In the genomic region with DNA sequence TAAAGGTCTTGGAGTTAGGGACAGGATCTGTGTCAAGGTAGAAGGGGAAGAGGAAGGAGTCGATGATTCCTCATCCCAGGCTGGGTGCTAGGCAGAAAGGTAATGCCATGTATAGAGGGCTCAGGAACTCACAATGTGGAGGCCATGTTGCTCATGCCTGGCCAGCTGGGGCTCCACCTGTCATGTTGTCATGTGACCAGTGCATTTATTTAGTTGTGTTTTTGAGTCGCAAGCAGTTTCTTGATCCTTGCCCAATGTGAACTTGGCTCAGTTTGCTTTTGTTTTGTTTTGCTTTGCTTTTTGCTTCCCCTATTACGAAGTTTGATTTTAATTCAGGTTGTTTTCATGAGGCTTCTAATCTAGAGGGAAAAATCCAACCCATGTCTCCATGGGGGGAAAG, we compare ENCODE assay signal across 1 cellular context.
TF ChIP-seq lines count a peak whose summit lies in the region.

No MANE protein-coding gene starts in this region.

TF ChIP-seq in GM23338, 12 proteins besides CTCF, POLR2A, EP300 and RAD21 (continued from another document):
- TF ChIP-seq, protein P1, sequence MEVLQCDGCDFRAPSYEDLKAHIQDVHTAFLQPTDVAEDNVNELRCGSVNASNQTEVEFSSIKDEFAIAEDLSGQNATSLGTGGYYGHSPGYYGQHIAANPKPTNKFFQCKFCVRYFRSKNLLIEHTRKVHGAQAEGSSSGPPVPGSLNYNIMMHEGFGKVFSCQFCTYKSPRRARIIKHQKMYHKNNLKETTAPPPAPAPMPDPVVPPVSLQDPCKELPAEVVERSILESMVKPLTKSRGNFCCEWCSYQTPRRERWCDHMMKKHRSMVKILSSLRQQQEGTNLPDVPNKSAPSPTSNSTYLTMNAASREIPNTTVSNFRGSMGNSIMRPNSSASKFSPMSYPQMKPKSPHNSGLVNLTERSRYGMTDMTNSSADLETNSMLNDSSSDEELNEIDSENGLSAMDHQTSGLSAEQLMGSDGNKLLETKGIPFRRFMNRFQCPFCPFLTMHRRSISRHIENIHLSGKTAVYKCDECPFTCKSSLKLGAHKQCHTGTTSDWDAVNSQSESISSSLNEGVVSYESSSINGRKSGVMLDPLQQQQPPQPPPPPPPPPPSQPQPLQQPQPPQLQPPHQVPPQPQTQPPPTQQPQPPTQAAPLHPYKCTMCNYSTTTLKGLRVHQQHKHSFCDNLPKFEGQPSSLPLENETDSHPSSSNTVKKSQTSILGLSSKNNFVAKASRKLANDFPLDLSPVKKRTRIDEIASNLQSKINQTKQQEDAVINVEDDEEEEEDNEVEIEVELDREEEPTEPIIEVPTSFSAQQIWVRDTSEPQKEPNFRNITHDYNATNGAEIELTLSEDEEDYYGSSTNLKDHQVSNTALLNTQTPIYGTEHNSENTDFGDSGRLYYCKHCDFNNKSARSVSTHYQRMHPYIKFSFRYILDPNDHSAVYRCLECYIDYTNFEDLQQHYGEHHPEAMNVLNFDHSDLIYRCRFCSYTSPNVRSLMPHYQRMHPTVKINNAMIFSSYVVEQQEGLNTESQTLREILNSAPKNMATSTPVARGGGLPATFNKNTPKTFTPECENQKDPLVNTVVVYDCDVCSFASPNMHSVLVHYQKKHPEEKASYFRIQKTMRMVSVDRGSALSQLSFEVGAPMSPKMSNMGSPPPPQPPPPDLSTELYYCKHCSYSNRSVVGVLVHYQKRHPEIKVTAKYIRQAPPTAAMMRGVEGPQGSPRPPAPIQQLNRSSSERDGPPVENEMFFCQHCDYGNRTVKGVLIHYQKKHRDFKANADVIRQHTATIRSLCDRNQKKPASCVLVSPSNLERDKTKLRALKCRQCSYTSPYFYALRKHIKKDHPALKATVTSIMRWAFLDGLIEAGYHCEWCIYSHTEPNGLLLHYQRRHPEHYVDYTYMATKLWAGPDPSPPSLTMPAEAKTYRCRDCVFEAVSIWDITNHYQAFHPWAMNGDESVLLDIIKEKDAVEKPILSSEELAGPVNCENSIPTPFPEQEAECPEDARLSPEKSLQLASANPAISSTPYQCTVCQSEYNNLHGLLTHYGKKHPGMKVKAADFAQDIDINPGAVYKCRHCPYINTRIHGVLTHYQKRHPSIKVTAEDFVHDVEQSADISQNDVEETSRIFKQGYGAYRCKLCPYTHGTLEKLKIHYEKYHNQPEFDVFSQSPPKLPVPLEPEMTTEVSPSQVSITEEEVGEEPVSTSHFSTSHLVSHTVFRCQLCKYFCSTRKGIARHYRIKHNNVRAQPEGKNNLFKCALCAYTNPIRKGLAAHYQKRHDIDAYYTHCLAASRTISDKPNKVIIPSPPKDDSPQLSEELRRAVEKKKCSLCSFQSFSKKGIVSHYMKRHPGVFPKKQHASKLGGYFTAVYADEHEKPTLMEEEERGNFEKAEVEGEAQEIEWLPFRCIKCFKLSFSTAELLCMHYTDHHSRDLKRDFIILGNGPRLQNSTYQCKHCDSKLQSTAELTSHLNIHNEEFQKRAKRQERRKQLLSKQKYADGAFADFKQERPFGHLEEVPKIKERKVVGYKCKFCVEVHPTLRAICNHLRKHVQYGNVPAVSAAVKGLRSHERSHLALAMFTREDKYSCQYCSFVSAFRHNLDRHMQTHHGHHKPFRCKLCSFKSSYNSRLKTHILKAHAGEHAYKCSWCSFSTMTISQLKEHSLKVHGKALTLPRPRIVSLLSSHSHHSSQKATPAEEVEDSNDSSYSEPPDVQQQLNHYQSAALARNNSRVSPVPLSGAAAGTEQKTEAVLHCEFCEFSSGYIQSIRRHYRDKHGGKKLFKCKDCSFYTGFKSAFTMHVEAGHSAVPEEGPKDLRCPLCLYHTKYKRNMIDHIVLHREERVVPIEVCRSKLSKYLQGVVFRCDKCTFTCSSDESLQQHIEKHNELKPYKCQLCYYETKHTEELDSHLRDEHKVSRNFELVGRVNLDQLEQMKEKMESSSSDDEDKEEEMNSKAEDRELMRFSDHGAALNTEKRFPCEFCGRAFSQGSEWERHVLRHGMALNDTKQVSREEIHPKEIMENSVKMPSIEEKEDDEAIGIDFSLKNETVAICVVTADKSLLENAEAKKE (CRISPR knock-in tag; IDR thresholded peaks at IDR 0.05): no peak
TF ChIP-seq in GM23338: peak in this region for 0.
